In genomic region chr1:18107671-18108312, GRCh38 we compare ENCODE assay signal across 16 cellular contexts. TPM values are rescaled to one million over a fixed set of nuclear protein-coding genes. Genes with fewer than 3 reads are reported as not detected.
DNase-seq lines count a peak whose midpoint lies in the region; ATAC-seq and TF ChIP-seq lines count a peak whose summit lies in the region.
"Had no signal": no experiment of that assay in that cellular context is flagged by ENCODE, and none has a peak within 500 bp of the region (broad histone marks: within the 10 kb centered on the region; RNA-seq: fewer than 3 reads in every experiment).

TSS of gene IGSF21 (plus strand) at chr1:18107798. CDS start at chr1:18108129, 331 bp downstream.

- peak within 1 kb of the TSS; percentile 24 for H3K4me3 ChIP-seq in cardiac muscle cell
- H3K4me3 ChIP-seq: SJSA1 had no signal

- H3K36me3 ChIP-seq in cardiac muscle cell = no peaks in the 10 kb centered on the region
- H3K36me3 ChIP-seq: SJSA1 had no signal

- TF ChIP-seq CTCF in cardiac muscle cell (IDR thresholded peaks at IDR 0.05; ENCODE audit: low read depth, low read length) (no peak), type B pancreatic cell (conservative IDR thresholded peaks at IDR 0.05) (no peak)

- no peaks in the 10 kb centered on the region for H3K36me3 Mint-ChIP-seq in activated T-helper 1 cell treated with anti-CD3 and anti-CD28 coated beads, Interleukin-12 subunit alpha, Interleukin-12 subunit beta, Interleukin-2, Interleukin-4 antibody, amounts not matched to agents 30 ng/mL and 10 ng/mL and 1 ng/mL, durations not matched to agents 14 hours and 24 hours and 36 hours (ENCODE audit: low read depth)
- peaks cover 3% of the 10 kb centered on the region for H3K36me3 Mint-ChIP-seq in type B pancreatic cell
- H3K36me3 Mint-ChIP-seq: CD14-positive monocyte had no signal

- peaks cover 4% of the 10 kb centered on the region for H3K4me1 ChIP-seq in cardiac muscle cell (ENCODE audit: low read depth)
- H3K4me1 ChIP-seq: SJSA1 had no signal

- ATAC-seq in Right ventricle myocardium superior (ENCODE audit: poor library complexity) (no peak), HG02840 (IDR thresholded peaks at IDR 0.05; ENCODE audit: low FRiP score, unreplicated experiment) (no peak)

- H3K9me3 ChIP-seq in cardiac muscle cell (ENCODE audit: low read depth) = no peaks in the 10 kb centered on the region
- H3K9me3 ChIP-seq: SJSA1 had no signal

- peak within 1 kb of the TSS; percentile 44 for H3K27ac Mint-ChIP-seq in activated T-helper 1 cell treated with anti-CD3 and anti-CD28 coated beads, Interleukin-12 subunit alpha, Interleukin-12 subunit beta, Interleukin-2, Interleukin-4 antibody, amounts not matched to agents 30 ng/mL and 10 ng/mL and 1 ng/mL, durations not matched to agents 14 hours and 24 hours and 36 hours
- H3K27ac Mint-ChIP-seq in type B pancreatic cell = no peak within 1 kb of the TSS
- H3K27ac Mint-ChIP-seq: CD14-positive monocyte had no signal

- peaks cover 93% of the 10 kb centered on the region for H3K27me3 ChIP-seq in cardiac muscle cell

- no peaks in the 10 kb centered on the region for H3K9me3 Mint-ChIP-seq in activated T-helper 1 cell treated with anti-CD3 and anti-CD28 coated beads, Interleukin-12 subunit alpha, Interleukin-12 subunit beta, Interleukin-2, Interleukin-4 antibody, amounts not matched to agents 30 ng/mL and 10 ng/mL and 1 ng/mL, durations not matched to agents 14 hours and 24 hours and 36 hours
- no peaks in the 10 kb centered on the region for H3K9me3 Mint-ChIP-seq in type B pancreatic cell

- H3K27me3 Mint-ChIP-seq in activated T-helper 1 cell treated with anti-CD3 and anti-CD28 coated beads, Interleukin-12 subunit alpha, Interleukin-12 subunit beta, Interleukin-2, Interleukin-4 antibody, amounts not matched to agents 30 ng/mL and 10 ng/mL and 1 ng/mL, durations not matched to agents 14 hours and 24 hours and 36 hours (ENCODE audit: insufficient read depth) = peaks cover 57% of the 10 kb centered on the region
- H3K27me3 Mint-ChIP-seq in type B pancreatic cell = peaks cover 93% of the 10 kb centered on the region

- no peak within 1 kb of the TSS for H3K27ac ChIP-seq in cardiac muscle cell
- H3K27ac ChIP-seq: SJSA1 had no signal

- no peaks in the 10 kb centered on the region for H3K4me1 Mint-ChIP-seq in activated T-helper 1 cell treated with anti-CD3 and anti-CD28 coated beads, Interleukin-12 subunit alpha, Interleukin-12 subunit beta, Interleukin-2, Interleukin-4 antibody, amounts not matched to agents 30 ng/mL and 10 ng/mL and 1 ng/mL, durations not matched to agents 14 hours and 24 hours and 36 hours (ENCODE audit: low read depth)
- H3K4me1 Mint-ChIP-seq in type B pancreatic cell (ENCODE audit: unreplicated experiment) = peaks cover 8% of the 10 kb centered on the region

- DNase-seq in cardiac muscle cell (ENCODE audit: low read depth in 1 of 2, low spot score in 1 of 2) = peak in 1 of 2 donors; percentile 53
- DNase-seq in Right ventricle myocardium superior = no peak
- DNase-seq in activated T-helper 1 cell treated with anti-CD3 and anti-CD28 coated beads, Interleukin-12 subunit alpha, Interleukin-12 subunit beta, Interleukin-2, Interleukin-4 antibody, amounts not matched to agents 30 ng/mL and 10 ng/mL and 1 ng/mL, durations not matched to agents 14 hours and 24 hours and 36 hours (ENCODE audit: low spot score) = no peak
- DNase-seq in left kidney (ENCODE audit: low read depth, low spot score) = peak; percentile 58
- no peak for DNase-seq in type B pancreatic cell (ENCODE audit: extremely low spot score, unreplicated experiment)
- DNase-seq in KBM-7 = no peak
- no peak for DNase-seq in activated CD8-positive, alpha-beta memory T cell treated with anti-CD3 and anti-CD28 coated beads for 24 hours
- DNase-seq: NCI-H446 treated with DMSO at 0.1 percent for 48 hours; stimulated activated CD4-positive, alpha-beta T cell treated with anti-CD3 and anti-CD28 coated beads, Interleukin-4, amount 100 ng/mL, for 24 hours had no signal

- intact Hi-C loops in Right ventricle myocardium superior (cut with DNase I) = no loop called here
- intact Hi-C loops in activated T-helper 1 cell treated with anti-CD3 and anti-CD28 coated beads, Interleukin-12 subunit alpha, Interleukin-12 subunit beta, Interleukin-2, Interleukin-4 antibody, amounts not matched to agents 30 ng/mL and 10 ng/mL and 1 ng/mL, durations not matched to agents 14 hours and 24 hours and 36 hours (cut with micrococcal nuclease) = loop anchor here (10.0 kb wide), 1 partner anchor 537 kb away; no protein-coding TSS in a partner anchor

- in situ Hi-C loops in KBM-7 (cut with MboI; ENCODE audit: low pct_unique_long_range_greater_than_20kb, low sequenced_read_pairs) = no loop called here

- no peak within 1 kb of the TSS for H3K4me3 Mint-ChIP-seq in activated T-helper 1 cell treated with anti-CD3 and anti-CD28 coated beads, Interleukin-12 subunit alpha, Interleukin-12 subunit beta, Interleukin-2, Interleukin-4 antibody, amounts not matched to agents 30 ng/mL and 10 ng/mL and 1 ng/mL, durations not matched to agents 14 hours and 24 hours and 36 hours
- H3K4me3 Mint-ChIP-seq in type B pancreatic cell = peak within 1 kb of the TSS; percentile 77

RNA-seq across cellular contexts. Expression of gene IGSF21, which starts in this region (rescaled TPM):
- total RNA-seq in cardiac muscle cell = 0.06 and 0.07 TPM in 2 replicates
- polyA plus RNA-seq in cardiac muscle cell = not detected in 2 replicates
- 0.89 TPM for total RNA-seq in Right ventricle myocardium superior
- total RNA-seq in activated T-helper 1 cell treated with anti-CD3 and anti-CD28 coated beads, Interleukin-12 subunit alpha, Interleukin-12 subunit beta, Interleukin-2, Interleukin-4 antibody, amounts not matched to agents 30 ng/mL and 10 ng/mL and 1 ng/mL, durations not matched to agents 14 hours and 24 hours and 36 hours = not detected in 2 replicates
- total RNA-seq in type B pancreatic cell (ENCODE audit: low replicate concordance) = 0.67 and 0.94 TPM in 2 replicates
- total RNA-seq: activated CD8-positive, alpha-beta memory T cell treated with anti-CD3 and anti-CD28 coated beads for 36 hours; epithelial cell of proximal tubule; osteocyte; SJSA1 had no signal
- polyA plus RNA-seq: CD14-positive monocyte, keratinocyte had no signal
